ENCODE assay signal across 9 cellular contexts in genomic region chr11:122668562-122669090, GRCh38. TPM values are rescaled to one million over a fixed set of nuclear protein-coding genes. Genes with fewer than 3 reads are reported as not detected.
A peak's percentile ranks its signal among the peaks of the same experiment; 100 is the strongest.
DNase-seq lines count a peak whose midpoint lies in the region; ATAC-seq and TF ChIP-seq lines count a peak whose summit lies in the region.
"Had no signal": no experiment of that assay in that cellular context is flagged by ENCODE, and none has a peak within 500 bp of the region (broad histone marks: within the 10 kb centered on the region; RNA-seq: fewer than 3 reads in every experiment).

No MANE protein-coding gene starts in this region.

- no peak for ATAC-seq in psoas muscle
- no peak for ATAC-seq in body of pancreas

- no peaks in the 10 kb centered on the region for H3K36me3 ChIP-seq in GM06990 (ENCODE audit: control insufficient read depth, insufficient read depth, low read length)
- H3K36me3 ChIP-seq in osteoblast (ENCODE audit: insufficient read depth, low read length): peaks cover 10% of the 10 kb centered on the region
- H3K36me3 ChIP-seq in psoas muscle (ENCODE audit: insufficient read depth in 1 of 2, low read depth in 1 of 2): no peaks in the 10 kb centered on the region
- no peaks in the 10 kb centered on the region for H3K36me3 ChIP-seq in body of pancreas (replicated peaks in 1 of 2; ENCODE audit: insufficient read depth in 1 of 2, low read depth in 2 of 2)
- H3K36me3 ChIP-seq: neutrophil, WERI-Rb-1 had no signal

- peak overlapping the region; percentile 31 for H3K4me2 ChIP-seq in osteoblast (ENCODE audit: insufficient read depth, low read length)

- H3K27me3 ChIP-seq in GM06990 (replicated peaks; ENCODE audit: control insufficient read depth, insufficient read depth, low read length) (no peaks in the 10 kb centered on the region; the same call in none of the 2 replicates), osteoblast (ENCODE audit: insufficient read depth, low read length) (no peaks in the 10 kb centered on the region), psoas muscle (ENCODE audit: insufficient read depth in 3 of 3, low read length in 2 of 3) (no peaks in the 10 kb centered on the region), body of pancreas (no peaks in the 10 kb centered on the region)
- H3K27me3 ChIP-seq: neutrophil had no signal

- peak overlapping the region; percentile 53 for H3K27ac ChIP-seq in osteoblast (ENCODE audit: low read depth, low read length)
- no peak overlapping the region for H3K27ac ChIP-seq in psoas muscle
- no peak overlapping the region for H3K27ac ChIP-seq in body of pancreas
- H3K27ac ChIP-seq: neutrophil, WERI-Rb-1 had no signal

- H2AFZ ChIP-seq in osteoblast (ENCODE audit: low read length): no peak overlapping the region

- peaks cover 29% of the 10 kb centered on the region for H3K4me1 ChIP-seq in osteoblast (ENCODE audit: insufficient read depth, low read length)
- H3K4me1 ChIP-seq in psoas muscle: no peaks in the 10 kb centered on the region
- no peaks in the 10 kb centered on the region for H3K4me1 ChIP-seq in body of pancreas

- 56 to 74% (median 66%) methylated on average over 6 of the region's 6 CpGs for WGBS in psoas muscle, 3 donors
- 77 to 83% methylated on average over 6 of the region's 6 CpGs for WGBS in body of pancreas, 2 donors

- DNase-seq in GM06990 (ENCODE audit: extremely low read depth, insufficient read length): peak; percentile 31
- peak; percentile 91 for DNase-seq in NCI-H2107 treated with DMSO at 0.1 percent for 48 hours (lab: John Stamatoyannopoulos, UW; ENCODE audit: unreplicated experiment)
- peak; percentile 40 for DNase-seq in amniotic epithelial cell (ENCODE audit: low read depth)
- peak; percentile 90 for DNase-seq in osteoblast (ENCODE audit: insufficient read length, low spot score, missing footprints)
- no peak for DNase-seq in psoas muscle
- no peak for DNase-seq in body of pancreas
- no peak for DNase-seq in cerebellar nuclear complex (lab: John Stamatoyannopoulos, UW)
- DNase-seq: WERI-Rb-1 had no signal

- intact Hi-C loops in psoas muscle (cut with DNase I) (no loop called here), body of pancreas (cut with DNase I) (no loop called here)

- peaks cover 94% of the 10 kb centered on the region for H3K79me2 ChIP-seq in osteoblast (ENCODE audit: insufficient read depth, low read length)

- H3K9me3 ChIP-seq in osteoblast (ENCODE audit: low read depth, low read length) (peaks cover 2% of the 10 kb centered on the region), psoas muscle (peaks cover 2% of the 10 kb centered on the region), body of pancreas (no peaks in the 10 kb centered on the region)
- H3K9me3 ChIP-seq: neutrophil had no signal

- peaks cover 21% of the 10 kb centered on the region for H4K20me1 ChIP-seq in osteoblast (ENCODE audit: insufficient read depth, low read length)

- H3K4me3 ChIP-seq in GM06990 (replicated peaks; ENCODE audit: low read depth, low read length): no peak overlapping the region
- no peak overlapping the region for H3K4me3 ChIP-seq in osteoblast (ENCODE audit: insufficient read depth, low read length)
- H3K4me3 ChIP-seq in psoas muscle: no peak overlapping the region
- H3K4me3 ChIP-seq in body of pancreas: no peak overlapping the region

- TF ChIP-seq CTCF in GM06990 (IDR thresholded peaks at IDR 0.05; ENCODE audit: insufficient read depth, low read length, poor library complexity, severe bottlenecking): no peak
- TF ChIP-seq CTCF in osteoblast (IDR thresholded peaks at IDR 0.05; ENCODE audit: extremely low read depth, low read depth, low read length): no peak
- no peak for TF ChIP-seq CTCF in psoas muscle (IDR thresholded peaks at IDR 0.05)
- TF ChIP-seq CTCF in body of pancreas (IDR thresholded peaks at IDR 0.05): no peak

- TF ChIP-seq POLR2A in body of pancreas (IDR thresholded peaks at IDR 0.05): no peak

RNA-seq across cellular contexts. Expression of gene UBASH3B, which starts 13.1 kb away (rescaled TPM):
- 9.1 and 21.4 TPM in 2 replicates for total RNA-seq in osteoblast
- total RNA-seq in psoas muscle: 10 to 100 TPM in 1 of 4 donors, 1 to 10 TPM in 3; 2.1 to 12.6 (median 8.6) TPM
- 10 to 100 TPM in 1 of 3 donors, 1 to 10 TPM in 2; 1.4 to 17.5 (median 2.7) TPM for polyA plus RNA-seq in psoas muscle
- 10 to 100 TPM in 1 of 2 donors, under 1 TPM in 1; 0.78 to 12.9 TPM for total RNA-seq in body of pancreas

Comparison
In these comparisons a context has a peak if more than half of its experiments do, and no peak if none do; other contexts are left out.
1. DNase-seq: peak in GM06990 (single experiment), NCI-H2107 treated with DMSO at 0.1 percent for 48 hours (single experiment), amniotic epithelial cell (single experiment) and osteoblast (single experiment); none in psoas muscle (0 of 2), body of pancreas (0 of 4) and cerebellar nuclear complex (0 of 2).